Comparison of ENCODE assay signal across 1 cellular context in genomic region chr12:53044052-53044581, GRCh38.
TF ChIP-seq lines count a peak whose summit lies in the region.

No MANE protein-coding gene starts in this region.

TF ChIP-seq in HepG2, 621 proteins besides CTCF, POLR2A, EP300 and RAD21 (continues in another document):
- TF ChIP-seq ESRRA (CRISPR knock-in tag; IDR thresholded peaks at IDR 0.05; ENCODE audit: low read depth) (no peak), CBX5 (CRISPR knock-in tag; IDR thresholded peaks at IDR 0.05; ENCODE audit: borderline replicate concordance) (0 out of 2 replicates have a peak, but pooled peaks have one; percentile 0), ZNF350 (CRISPR knock-in tag; IDR thresholded peaks at IDR 0.05; ENCODE audit: borderline replicate concordance, low read depth) (no peak), MED13 (CRISPR knock-in tag; IDR thresholded peaks at IDR 0.05) (no peak), FOXA1 (IDR thresholded peaks at IDR 0.05) (no peak), FOXA1 (CRISPR knock-in tag; IDR thresholded peaks at IDR 0.05) (no peak), ELF1 (CRISPR knock-in tag; IDR thresholded peaks at IDR 0.05) (peak; percentile 72), TBX2 (CRISPR knock-in tag; IDR thresholded peaks at IDR 0.05; ENCODE audit: borderline replicate concordance) (peak; percentile 12; the same call in 1 of the 2 replicates), ZNF878 (CRISPR knock-in tag; IDR thresholded peaks at IDR 0.05) (no peak), ZNF7 (CRISPR knock-in tag; IDR thresholded peaks at IDR 0.05) (no peak), KLF16 (CRISPR knock-in tag; IDR thresholded peaks at IDR 0.05) (0 out of 4 replicates have a peak, but pooled peaks of 1 of the 2 experiments have one; percentile 22), ZSCAN21 (CRISPR knock-in tag; IDR thresholded peaks at IDR 0.05; ENCODE audit: borderline replicate concordance) (no peak), ISL2 (CRISPR knock-in tag; IDR thresholded peaks at IDR 0.05) (no peak), ELF3 (CRISPR knock-in tag; IDR thresholded peaks at IDR 0.05) (peak; percentile 54), FLYWCH1 (CRISPR knock-in tag; IDR thresholded peaks at IDR 0.05) (no peak), NR2F6 (IDR thresholded peaks at IDR 0.05) (no peak), NR2F6 (CRISPR knock-in tag; IDR thresholded peaks at IDR 0.05) (0 out of 2 replicates have a peak, but pooled peaks have one; percentile 9), ETV5 (CRISPR knock-in tag; IDR thresholded peaks at IDR 0.05; ENCODE audit: borderline replicate concordance) (peak; percentile 13; the same call in 1 of the 2 replicates), ZNF574 (CRISPR knock-in tag; IDR thresholded peaks at IDR 0.05) (0 out of 2 replicates have a peak, but pooled peaks have one; percentile 20), SAP130 (CRISPR knock-in tag; IDR thresholded peaks at IDR 0.05; ENCODE audit: low read depth) (0 out of 2 replicates have a peak, but pooled peaks have one; percentile 30), ZXDC (CRISPR knock-in tag; IDR thresholded peaks at IDR 0.05) (no peak)
- TF ChIP-seq, protein P1, sequence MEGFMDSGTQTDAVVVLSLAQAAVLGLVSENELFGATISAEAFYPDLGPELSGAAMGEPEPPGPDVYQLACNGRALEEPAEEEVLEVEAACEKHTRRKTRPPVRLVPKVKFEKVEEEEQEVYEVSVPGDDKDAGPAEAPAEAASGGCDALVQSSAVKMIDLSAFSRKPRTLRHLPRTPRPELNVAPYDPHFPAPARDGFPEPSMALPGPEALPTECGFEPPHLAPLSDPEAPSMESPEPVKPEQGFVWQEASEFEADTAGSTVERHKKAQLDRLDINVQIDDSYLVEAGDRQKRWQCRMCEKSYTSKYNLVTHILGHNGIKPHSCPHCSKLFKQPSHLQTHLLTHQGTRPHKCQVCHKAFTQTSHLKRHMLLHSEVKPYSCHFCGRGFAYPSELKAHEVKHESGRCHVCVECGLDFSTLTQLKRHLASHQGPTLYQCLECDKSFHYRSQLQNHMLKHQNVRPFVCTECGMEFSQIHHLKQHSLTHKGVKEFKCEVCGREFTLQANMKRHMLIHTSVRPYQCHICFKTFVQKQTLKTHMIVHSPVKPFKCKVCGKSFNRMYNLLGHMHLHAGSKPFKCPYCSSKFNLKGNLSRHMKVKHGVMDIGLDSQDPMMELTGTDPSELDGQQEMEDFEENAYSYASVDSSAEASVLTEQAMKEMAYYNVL (CRISPR knock-in tag; IDR thresholded peaks at IDR 0.05; ENCODE audit: borderline replicate concordance): 0 out of 2 replicates have a peak, but pooled peaks have one; percentile 20
- TF ChIP-seq, protein P2, sequence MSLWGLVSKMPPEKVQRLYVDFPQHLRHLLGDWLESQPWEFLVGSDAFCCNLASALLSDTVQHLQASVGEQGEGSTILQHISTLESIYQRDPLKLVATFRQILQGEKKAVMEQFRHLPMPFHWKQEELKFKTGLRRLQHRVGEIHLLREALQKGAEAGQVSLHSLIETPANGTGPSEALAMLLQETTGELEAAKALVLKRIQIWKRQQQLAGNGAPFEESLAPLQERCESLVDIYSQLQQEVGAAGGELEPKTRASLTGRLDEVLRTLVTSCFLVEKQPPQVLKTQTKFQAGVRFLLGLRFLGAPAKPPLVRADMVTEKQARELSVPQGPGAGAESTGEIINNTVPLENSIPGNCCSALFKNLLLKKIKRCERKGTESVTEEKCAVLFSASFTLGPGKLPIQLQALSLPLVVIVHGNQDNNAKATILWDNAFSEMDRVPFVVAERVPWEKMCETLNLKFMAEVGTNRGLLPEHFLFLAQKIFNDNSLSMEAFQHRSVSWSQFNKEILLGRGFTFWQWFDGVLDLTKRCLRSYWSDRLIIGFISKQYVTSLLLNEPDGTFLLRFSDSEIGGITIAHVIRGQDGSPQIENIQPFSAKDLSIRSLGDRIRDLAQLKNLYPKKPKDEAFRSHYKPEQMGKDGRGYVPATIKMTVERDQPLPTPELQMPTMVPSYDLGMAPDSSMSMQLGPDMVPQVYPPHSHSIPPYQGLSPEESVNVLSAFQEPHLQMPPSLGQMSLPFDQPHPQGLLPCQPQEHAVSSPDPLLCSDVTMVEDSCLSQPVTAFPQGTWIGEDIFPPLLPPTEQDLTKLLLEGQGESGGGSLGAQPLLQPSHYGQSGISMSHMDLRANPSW (CRISPR knock-in tag; IDR thresholded peaks at IDR 0.05; ENCODE audit: borderline replicate concordance): no peak
- TF ChIP-seq, protein P3, sequence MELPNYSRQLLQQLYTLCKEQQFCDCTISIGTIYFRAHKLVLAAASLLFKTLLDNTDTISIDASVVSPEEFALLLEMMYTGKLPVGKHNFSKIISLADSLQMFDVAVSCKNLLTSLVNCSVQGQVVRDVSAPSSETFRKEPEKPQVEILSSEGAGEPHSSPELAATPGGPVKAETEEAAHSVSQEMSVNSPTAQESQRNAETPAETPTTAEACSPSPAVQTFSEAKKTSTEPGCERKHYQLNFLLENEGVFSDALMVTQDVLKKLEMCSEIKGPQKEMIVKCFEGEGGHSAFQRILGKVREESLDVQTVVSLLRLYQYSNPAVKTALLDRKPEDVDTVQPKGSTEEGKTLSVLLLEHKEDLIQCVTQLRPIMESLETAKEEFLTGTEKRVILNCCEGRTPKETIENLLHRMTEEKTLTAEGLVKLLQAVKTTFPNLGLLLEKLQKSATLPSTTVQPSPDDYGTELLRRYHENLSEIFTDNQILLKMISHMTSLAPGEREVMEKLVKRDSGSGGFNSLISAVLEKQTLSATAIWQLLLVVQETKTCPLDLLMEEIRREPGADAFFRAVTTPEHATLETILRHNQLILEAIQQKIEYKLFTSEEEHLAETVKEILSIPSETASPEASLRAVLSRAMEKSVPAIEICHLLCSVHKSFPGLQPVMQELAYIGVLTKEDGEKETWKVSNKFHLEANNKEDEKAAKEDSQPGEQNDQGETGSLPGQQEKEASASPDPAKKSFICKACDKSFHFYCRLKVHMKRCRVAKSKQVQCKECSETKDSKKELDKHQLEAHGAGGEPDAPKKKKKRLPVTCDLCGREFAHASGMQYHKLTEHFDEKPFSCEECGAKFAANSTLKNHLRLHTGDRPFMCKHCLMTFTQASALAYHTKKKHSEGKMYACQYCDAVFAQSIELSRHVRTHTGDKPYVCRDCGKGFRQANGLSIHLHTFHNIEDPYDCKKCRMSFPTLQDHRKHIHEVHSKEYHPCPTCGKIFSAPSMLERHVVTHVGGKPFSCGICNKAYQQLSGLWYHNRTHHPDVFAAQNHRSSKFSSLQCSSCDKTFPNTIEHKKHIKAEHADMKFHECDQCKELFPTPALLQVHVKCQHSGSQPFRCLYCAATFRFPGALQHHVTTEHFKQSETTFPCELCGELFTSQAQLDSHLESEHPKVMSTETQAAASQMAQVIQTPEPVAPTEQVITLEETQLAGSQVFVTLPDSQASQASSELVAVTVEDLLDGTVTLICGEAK (IDR thresholded peaks at IDR 0.05): no peak
- TF ChIP-seq, protein P3 (CRISPR knock-in tag; IDR thresholded peaks at IDR 0.05): no peak
- TF ChIP-seq, protein P4, sequence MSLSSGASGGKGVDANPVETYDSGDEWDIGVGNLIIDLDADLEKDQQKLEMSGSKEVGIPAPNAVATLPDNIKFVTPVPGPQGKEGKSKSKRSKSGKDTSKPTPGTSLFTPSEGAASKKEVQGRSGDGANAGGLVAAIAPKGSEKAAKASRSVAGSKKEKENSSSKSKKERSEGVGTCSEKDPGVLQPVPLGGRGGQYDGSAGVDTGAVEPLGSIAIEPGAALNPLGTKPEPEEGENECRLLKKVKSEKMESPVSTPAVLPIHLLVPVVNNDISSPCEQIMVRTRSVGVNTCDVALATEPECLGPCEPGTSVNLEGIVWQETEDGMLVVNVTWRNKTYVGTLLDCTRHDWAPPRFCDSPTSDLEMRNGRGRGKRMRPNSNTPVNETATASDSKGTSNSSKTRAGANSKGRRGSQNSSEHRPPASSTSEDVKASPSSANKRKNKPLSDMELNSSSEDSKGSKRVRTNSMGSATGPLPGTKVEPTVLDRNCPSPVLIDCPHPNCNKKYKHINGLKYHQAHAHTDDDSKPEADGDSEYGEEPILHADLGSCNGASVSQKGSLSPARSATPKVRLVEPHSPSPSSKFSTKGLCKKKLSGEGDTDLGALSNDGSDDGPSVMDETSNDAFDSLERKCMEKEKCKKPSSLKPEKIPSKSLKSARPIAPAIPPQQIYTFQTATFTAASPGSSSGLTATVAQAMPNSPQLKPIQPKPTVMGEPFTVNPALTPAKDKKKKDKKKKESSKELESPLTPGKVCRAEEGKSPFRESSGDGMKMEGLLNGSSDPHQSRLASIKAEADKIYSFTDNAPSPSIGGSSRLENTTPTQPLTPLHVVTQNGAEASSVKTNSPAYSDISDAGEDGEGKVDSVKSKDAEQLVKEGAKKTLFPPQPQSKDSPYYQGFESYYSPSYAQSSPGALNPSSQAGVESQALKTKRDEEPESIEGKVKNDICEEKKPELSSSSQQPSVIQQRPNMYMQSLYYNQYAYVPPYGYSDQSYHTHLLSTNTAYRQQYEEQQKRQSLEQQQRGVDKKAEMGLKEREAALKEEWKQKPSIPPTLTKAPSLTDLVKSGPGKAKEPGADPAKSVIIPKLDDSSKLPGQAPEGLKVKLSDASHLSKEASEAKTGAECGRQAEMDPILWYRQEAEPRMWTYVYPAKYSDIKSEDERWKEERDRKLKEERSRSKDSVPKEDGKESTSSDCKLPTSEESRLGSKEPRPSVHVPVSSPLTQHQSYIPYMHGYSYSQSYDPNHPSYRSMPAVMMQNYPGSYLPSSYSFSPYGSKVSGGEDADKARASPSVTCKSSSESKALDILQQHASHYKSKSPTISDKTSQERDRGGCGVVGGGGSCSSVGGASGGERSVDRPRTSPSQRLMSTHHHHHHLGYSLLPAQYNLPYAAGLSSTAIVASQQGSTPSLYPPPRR (CRISPR knock-in tag; IDR thresholded peaks at IDR 0.05; ENCODE audit: borderline replicate concordance): peak; percentile 43; the same call in 1 of the 2 replicates
